ENCODE assay signal across 12 cellular contexts in the genomic region with DNA sequence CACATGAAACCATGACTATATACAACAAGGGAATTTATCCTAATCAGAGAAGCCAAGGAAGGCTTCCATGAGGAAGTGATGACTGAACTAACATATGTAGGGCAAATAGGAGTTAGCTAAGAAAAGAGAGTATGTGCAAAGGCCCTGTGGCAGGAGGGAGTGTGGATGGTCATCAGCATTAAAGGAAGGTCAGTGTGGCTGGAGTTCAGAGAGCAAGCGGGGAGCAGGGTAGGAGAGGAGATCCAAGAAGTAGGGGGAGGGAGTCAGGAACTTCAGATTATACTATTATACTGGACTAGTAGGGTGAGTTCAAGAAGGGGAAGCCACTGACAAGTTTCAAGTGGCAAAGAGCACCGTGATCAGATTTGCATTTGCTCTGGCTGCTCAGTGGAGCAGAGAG. TPM values are rescaled to one million over a fixed set of nuclear protein-coding genes. Genes with fewer than 3 reads are reported as not detected.
A peak's percentile ranks its signal among the peaks of the same experiment; 100 is the strongest.
DNase-seq lines count a peak whose midpoint lies in the region; ATAC-seq, FAIRE-seq and TF ChIP-seq lines count a peak whose summit lies in the region.
"Had no signal": no experiment of that assay in that cellular context is flagged by ENCODE, and none has a peak within 500 bp of the region (broad histone marks: within the 10 kb centered on the region; RNA-seq: fewer than 3 reads in every experiment).

No MANE protein-coding gene starts in this region.

- no peak overlapping the region for H3K4ac ChIP-seq in neuronal stem cell (ENCODE audit: low read length)

- no peak overlapping the region for H3K23ac ChIP-seq in neuronal stem cell (ENCODE audit: low read depth, low read length, poor library complexity)

- H3K4me1 Mint-ChIP-seq in activated CD4-positive, alpha-beta T cell treated with anti-CD3 and anti-CD28 coated beads for 36 hours: peaks cover 65% of the 10 kb centered on the region

- H2BK5ac ChIP-seq in neuronal stem cell (ENCODE audit: low read length): no peak overlapping the region

- peak overlapping the region; percentile 77 for H3K27ac Mint-ChIP-seq in activated CD4-positive, alpha-beta T cell treated with anti-CD3 and anti-CD28 coated beads for 36 hours

- ATAC-seq in activated CD4-positive, alpha-beta T cell treated with anti-CD3 and anti-CD28 coated beads for 36 hours: no peak
- ATAC-seq in GM21529 (IDR thresholded peaks at IDR 0.05; ENCODE audit: unreplicated experiment): no peak
- ATAC-seq: HepG2 had no signal

- no peak for FAIRE-seq in kidney (lab: Jason Lieb, UNC)
- FAIRE-seq: A204.1, HepG2 had no signal

- no peak overlapping the region for H2AFZ ChIP-seq in OCI-LY1 (ENCODE audit: low read length)
- no peak overlapping the region for H2AFZ ChIP-seq in smooth muscle cell (ENCODE audit: low read depth)
- H2AFZ ChIP-seq in neuronal stem cell (ENCODE audit: low read length): no peak overlapping the region

- H2BK15ac ChIP-seq in neuronal stem cell (ENCODE audit: low read length): no peak overlapping the region

- H3K18ac ChIP-seq in neuronal stem cell (ENCODE audit: low read length): no peak overlapping the region

- no peak overlapping the region for H2BK12ac ChIP-seq in neuronal stem cell (ENCODE audit: low read length)

- POLR2A ChIA-PET in activated CD4-positive, alpha-beta T cell treated with anti-CD3 and anti-CD28 coated beads for 36 hours (lab: Charles Lee): interaction anchor here (1.5 kb wide), 1 partner anchor 14 kb away, joined by 3 read pairs; no protein-coding TSS in a partner anchor

- 98% methylated on average over 2 of the region's 2 CpGs for WGBS in smooth muscle cell (ENCODE audit: low lambda C conversion rate)
- no CpG with 5 or more reads among the region's 2 CpGs for WGBS in neuronal stem cell (ENCODE audit: extremely low coverage in 2 of 2, insufficient read length in 2 of 2, insufficient replicate concordance in 1 of 2), 2 donors

- H3K27me3 Mint-ChIP-seq in activated CD4-positive, alpha-beta T cell treated with anti-CD3 and anti-CD28 coated beads for 36 hours: no peaks in the 10 kb centered on the region

- H3F3A ChIP-seq in OCI-LY1 (ENCODE audit: insufficient read depth, low read length): no peaks in the 10 kb centered on the region
- H3F3A ChIP-seq in smooth muscle cell (ENCODE audit: low read depth): peaks cover 11% of the 10 kb centered on the region

- H4K20me1 ChIP-seq in OCI-LY1 (ENCODE audit: insufficient read depth, low read length) (no peaks in the 10 kb centered on the region), smooth muscle cell (ENCODE audit: low read depth) (peaks cover 100% of the 10 kb centered on the region)

- H4K91ac ChIP-seq in neuronal stem cell (ENCODE audit: low read depth, low read length, poor library complexity): no peak overlapping the region

- H3K79me1 ChIP-seq in neuronal stem cell (ENCODE audit: low read depth, low read length): peaks cover 13% of the 10 kb centered on the region

- no peak for DNase-seq in activated CD4-positive, alpha-beta T cell treated with anti-CD3 and anti-CD28 coated beads for 36 hours
- no peak for DNase-seq in activated CD4-positive, alpha-beta T cell treated with anti-CD3 and anti-CD28 coated beads, Interleukin-2, amount 50 U/mL, for 4 hours
- DNase-seq in dorsolateral prefrontal cortex: no peak
- no peak for DNase-seq in smooth muscle cell (lab: John Stamatoyannopoulos, UW; ENCODE audit: unreplicated experiment)
- DNase-seq in kidney: no peak
- no peak for DNase-seq in neuronal stem cell (ENCODE audit: low spot score)
- DNase-seq: activated CD8-positive, alpha-beta memory T cell treated with anti-CD3 and anti-CD28 coated beads for 24 hours; NCI-H1105 had no signal

- intact Hi-C loops in activated CD4-positive, alpha-beta T cell treated with anti-CD3 and anti-CD28 coated beads for 36 hours (cut with DNase I, micrococcal nuclease): no loop called here
- intact Hi-C loops in dorsolateral prefrontal cortex (cut with DNase I): no loop called here
- intact Hi-C loops in kidney (cut with DNase I): no loop called here

- H3K9me3 Mint-ChIP-seq in activated CD4-positive, alpha-beta T cell treated with anti-CD3 and anti-CD28 coated beads for 36 hours (ENCODE audit: low read depth): no peaks in the 10 kb centered on the region

- H3K4me3 ChIP-seq in OCI-LY1 (ENCODE audit: low read depth, low read length, poor library complexity, severe bottlenecking): no peak overlapping the region
- no peak overlapping the region for H3K4me3 ChIP-seq in dorsolateral prefrontal cortex
- no peak overlapping the region for H3K4me3 ChIP-seq in smooth muscle cell
- H3K4me3 ChIP-seq in kidney (ENCODE audit: low read length in 2 of 2): no peak overlapping the region
- H3K4me3 ChIP-seq in neuronal stem cell (ENCODE audit: low read length in 2 of 2): no peak overlapping the region

- H2AK5ac ChIP-seq in neuronal stem cell (ENCODE audit: low read depth, low read length): no peak overlapping the region

- H4K8ac ChIP-seq in neuronal stem cell (ENCODE audit: low read depth, low read length): no peak overlapping the region

- H3K27ac ChIP-seq in OCI-LY1 (ENCODE audit: low read depth, low read length, poor library complexity, severe bottlenecking) (peak overlapping the region; percentile 16), dorsolateral prefrontal cortex (peak overlapping the region in 43 of 59 donors; percentile 1 to 100 (median 99)), smooth muscle cell (ENCODE audit: low read depth) (peak overlapping the region; percentile 95), kidney (ENCODE audit: low read depth in 2 of 2, low read length in 2 of 2) (no peak overlapping the region), neuronal stem cell (replicated peaks; ENCODE audit: low read length) (no peak overlapping the region)

- H3K79me2 ChIP-seq in OCI-LY1 (ENCODE audit: insufficient read depth, low read length): peaks cover 28% of the 10 kb centered on the region
- H3K79me2 ChIP-seq in smooth muscle cell (ENCODE audit: low read depth): peaks cover 100% of the 10 kb centered on the region

- H3K9ac ChIP-seq in OCI-LY1 (ENCODE audit: low read length) (no peak overlapping the region), smooth muscle cell (ENCODE audit: low read depth) (no peak overlapping the region), kidney (ENCODE audit: low read length in 2 of 2) (no peak overlapping the region), neuronal stem cell (ENCODE audit: low read depth, low read length, poor library complexity) (no peak overlapping the region)

- CTCF ChIA-PET in activated CD4-positive, alpha-beta T cell treated with anti-CD3 and anti-CD28 coated beads for 36 hours (lab: Charles Lee): interaction anchor here (0.6 to 5.8 kb wide), 5 partner anchors 13 to 205 kb away, joined by 3 to 65 read pairs (median 3); a partner anchor contains a TSS

- H3K4me2 ChIP-seq in OCI-LY1 (ENCODE audit: low read length): no peak overlapping the region
- no peak overlapping the region for H3K4me2 ChIP-seq in smooth muscle cell
- H3K4me2 ChIP-seq in neuronal stem cell (ENCODE audit: insufficient read depth, low read length, poor library complexity, severe bottlenecking): no peak overlapping the region

- no peak overlapping the region for H3K4me3 Mint-ChIP-seq in activated CD4-positive, alpha-beta T cell treated with anti-CD3 and anti-CD28 coated beads for 36 hours

- no peaks in the 10 kb centered on the region for H3K9me2 ChIP-seq in OCI-LY1 (ENCODE audit: low read depth, low read length)

- H3K9me3 ChIP-seq in OCI-LY1 (ENCODE audit: low read length) (no peaks in the 10 kb centered on the region), smooth muscle cell (replicated peaks; ENCODE audit: low read depth) (no peaks in the 10 kb centered on the region), kidney (ENCODE audit: control insufficient read depth in 1 of 2, low read length in 2 of 2) (no peaks in the 10 kb centered on the region), neuronal stem cell (replicated peaks in 1 of 2; ENCODE audit: control insufficient read depth in 2 of 2, insufficient read depth in 1 of 2, low read depth in 1 of 2, low read length in 2 of 2) (no peaks in the 10 kb centered on the region)

- H3K27me3 ChIP-seq in OCI-LY1 (ENCODE audit: insufficient read depth, low read length) (no peaks in the 10 kb centered on the region), dorsolateral prefrontal cortex (no peaks in the 10 kb centered on the region), smooth muscle cell (ENCODE audit: low read depth) (no peaks in the 10 kb centered on the region), neuronal stem cell (ENCODE audit: control insufficient read depth in 3 of 3, insufficient read depth in 3 of 3, low read depth in 1 of 3, low read length in 3 of 3) (no peaks in the 10 kb centered on the region)

- H3K36me3 Mint-ChIP-seq in activated CD4-positive, alpha-beta T cell treated with anti-CD3 and anti-CD28 coated beads for 36 hours (ENCODE audit: low read depth): peaks cover 44% of the 10 kb centered on the region

- peaks cover 80% of the 10 kb centered on the region for H3K4me1 ChIP-seq in OCI-LY1 (ENCODE audit: insufficient read depth, low read length, severe bottlenecking)
- peaks cover 16% of the 10 kb centered on the region for H3K4me1 ChIP-seq in smooth muscle cell (ENCODE audit: low read depth)
- H3K4me1 ChIP-seq in kidney (ENCODE audit: control insufficient read depth in 1 of 2, insufficient read depth in 1 of 2, low read depth in 1 of 2, low read length in 2 of 2): peaks cover 23 to 26% of the 10 kb centered on the region in 2 donors
- peaks cover 17 to 20% of the 10 kb centered on the region in 2 donors for H3K4me1 ChIP-seq in neuronal stem cell (ENCODE audit: control insufficient read depth in 2 of 2, insufficient read depth in 1 of 2, low read depth in 1 of 2, low read length in 2 of 2)

- H3K14ac ChIP-seq in neuronal stem cell (ENCODE audit: low read length): no peak overlapping the region

- no peak overlapping the region for H2BK120ac ChIP-seq in neuronal stem cell (ENCODE audit: low read depth, low read length)

- TF ChIP-seq CTCF in OCI-LY1 (IDR thresholded peaks at IDR 0.05; ENCODE audit: low read length) (no peak), dorsolateral prefrontal cortex (IDR thresholded peaks at IDR 0.05 in 54 of 56, conservative IDR thresholded peaks at IDR 0.05 in 2 of 56; ENCODE audit: low read depth in 1 of 56, partially characterized antibody in 56 of 56) (no peak), smooth muscle cell (IDR thresholded peaks at IDR 0.05; ENCODE audit: borderline replicate concordance, insufficient read depth, poor library complexity, severe bottlenecking) (no peak), kidney (IDR thresholded peaks at IDR 0.05; ENCODE audit: borderline replicate concordance, extremely low read depth, insufficient read depth) (no peak)

- peaks cover 8% of the 10 kb centered on the region; the same call in 1 of the 2 replicates for H3K36me3 ChIP-seq in OCI-LY1 (ENCODE audit: insufficient read depth, low read length)
- H3K36me3 ChIP-seq in smooth muscle cell (ENCODE audit: low read depth): no peaks in the 10 kb centered on the region
- H3K36me3 ChIP-seq in kidney (ENCODE audit: control insufficient read depth in 1 of 2, insufficient read depth in 2 of 2, low read length in 2 of 2): peaks cover 2 to 4% of the 10 kb centered on the region in 2 donors
- H3K36me3 ChIP-seq in neuronal stem cell (replicated peaks in 1 of 2; ENCODE audit: control insufficient read depth in 2 of 2, insufficient read depth in 2 of 2, low read length in 2 of 2): peaks cover 23 to 84% of the 10 kb centered on the region in 2 donors

RNA-seq across cellular contexts. Expression of a gene that starts 8.4 kb away (rescaled TPM):
- total RNA-seq in activated CD4-positive, alpha-beta T cell treated with anti-CD3 and anti-CD28 coated beads for 36 hours: 100 to 1,000 TPM; 122 to 133 TPM
- total RNA-seq in dorsolateral prefrontal cortex (100 to 1,000 TPM; 184 to 392 (median 248) TPM), smooth muscle cell (102 and 109 TPM in 2 replicates), kidney (78.7 TPM)
- polyA plus RNA-seq in smooth muscle cell (169 and 186 TPM in 2 replicates), kidney (ENCODE audit: insufficient read depth, low read depth, low replicate concordance) (47.5 TPM)
- 101 TPM for polyA plus RNA-seq in neuronal stem cell (2013, experiment 1 of 2)
- polyA plus RNA-seq in neuronal stem cell (2013, experiment 2 of 2): 97.7 TPM

RNA-seq across cellular contexts. Expression of a gene that starts 15.1 kb away (rescaled TPM):
- total RNA-seq in activated CD4-positive, alpha-beta T cell treated with anti-CD3 and anti-CD28 coated beads for 36 hours: 10 to 100 TPM; 43.8 to 53.8 TPM
- total RNA-seq in dorsolateral prefrontal cortex: 10 to 100 TPM; 41.0 to 81.9 (median 61.8) TPM
- total RNA-seq in smooth muscle cell: 67.8 and 202 TPM in 2 replicates
- polyA plus RNA-seq in smooth muscle cell: 113 and 114 TPM in 2 replicates
- total RNA-seq in kidney: 58.4 TPM
- polyA plus RNA-seq in kidney (ENCODE audit: insufficient read depth, low read depth, low replicate concordance): 102 TPM
- 49.3 TPM for polyA plus RNA-seq in neuronal stem cell (2013, experiment 1 of 2)
- 51.1 TPM for polyA plus RNA-seq in neuronal stem cell (2013, experiment 2 of 2)

RNA-seq across cellular contexts. Expression of a gene that starts 39.4 kb away (rescaled TPM):
- under 1 TPM; 0.05 TPM for total RNA-seq in activated CD4-positive, alpha-beta T cell treated with anti-CD3 and anti-CD28 coated beads for 36 hours
- 1 to 10 TPM in 92 of 120 experiments, under 1 TPM in 28; 0.33 to 4.9 (median 1.3) TPM for total RNA-seq in dorsolateral prefrontal cortex
- total RNA-seq in smooth muscle cell: 21.7 and 32.9 TPM in 2 replicates
- 35.9 and 59.0 TPM in 2 replicates for polyA plus RNA-seq in smooth muscle cell
- total RNA-seq in kidney: 6.4 TPM
- 0.90 TPM for polyA plus RNA-seq in kidney (ENCODE audit: insufficient read depth, low read depth, low replicate concordance)
- polyA plus RNA-seq in neuronal stem cell (2013, experiment 1 of 2): 0.01 TPM
- polyA plus RNA-seq in neuronal stem cell (2013, experiment 2 of 2): 0.01 TPM

RNA-seq across cellular contexts. Expression of a gene that starts 59.8 kb away (rescaled TPM):
- 100 to 1,000 TPM; 149 to 182 TPM for total RNA-seq in activated CD4-positive, alpha-beta T cell treated with anti-CD3 and anti-CD28 coated beads for 36 hours
- 10 to 100 TPM; 55.1 to 96.7 (median 78.0) TPM for total RNA-seq in dorsolateral prefrontal cortex
- 60.5 and 97.2 TPM in 2 replicates for total RNA-seq in smooth muscle cell
- polyA plus RNA-seq in smooth muscle cell: 44.1 and 45.1 TPM in 2 replicates
- total RNA-seq in kidney: 102 TPM
- polyA plus RNA-seq in kidney (ENCODE audit: insufficient read depth, low read depth, low replicate concordance): 28.0 TPM
- polyA plus RNA-seq in neuronal stem cell (2013, experiment 1 of 2): 78.9 TPM
- polyA plus RNA-seq in neuronal stem cell (2013, experiment 2 of 2): 76.8 TPM

Comparison
In these comparisons a context has a peak if more than half of its experiments do, and no peak if none do; other contexts are left out.
1. H3K27ac ChIP-seq: peak in OCI-LY1 (single experiment), dorsolateral prefrontal cortex (43 of 59) and smooth muscle cell (single experiment); none in kidney (0 of 2) and neuronal stem cell (single experiment).